Comparison of ENCODE assay signal across 8 cellular contexts in genomic region chr13:50080856-50081105, GRCh38.
DNase-seq lines count a peak whose midpoint lies in the region; ATAC-seq and TF ChIP-seq lines count a peak whose summit lies in the region.

No MANE protein-coding gene starts in this region.

- no peak overlapping the region for H3K9ac ChIP-seq in parathyroid adenoma

- 0% methylated on average over 10 of the region's 10 CpGs for WGBS in esophagus, 2 donors

- peak overlapping the region; percentile 89 for H3K4me2 ChIP-seq in parathyroid adenoma (ENCODE audit: low read length)

- TF ChIP-seq CTCF in RWPE2 (IDR thresholded peaks at IDR 0.05; ENCODE audit: poor library complexity, severe bottlenecking) (no peak), parathyroid adenoma (IDR thresholded peaks at IDR 0.05) (no peak)

- H3K79me2 ChIP-seq in parathyroid adenoma = no peaks in the 10 kb centered on the region

- peak overlapping the region; percentile 67 for H2AFZ ChIP-seq in parathyroid adenoma

- H3K36me3 ChIP-seq in RWPE2 (ENCODE audit: low read depth) (peaks cover 31% of the 10 kb centered on the region), esophagus (ENCODE audit: control insufficient read depth in 2 of 2, insufficient read depth in 2 of 2, low read length in 1 of 2) (no peaks in the 10 kb centered on the region), parathyroid adenoma (ENCODE audit: control insufficient read depth, insufficient read depth, low read length) (no peaks in the 10 kb centered on the region)

- H3K9me3 ChIP-seq in RWPE2 (ENCODE audit: severe bottlenecking) (no peaks in the 10 kb centered on the region), esophagus (ENCODE audit: control insufficient read depth in 2 of 2, insufficient read depth in 1 of 2, low read depth in 1 of 2, low read length in 1 of 2) (no peaks in the 10 kb centered on the region), parathyroid adenoma (ENCODE audit: control insufficient read depth, low read length) (no peaks in the 10 kb centered on the region)

- H3K27ac ChIP-seq in RWPE2 (ENCODE audit: poor library complexity, severe bottlenecking) (peak overlapping the region; percentile 90), esophagus (ENCODE audit: low read depth in 2 of 2, low read length in 1 of 2) (peak overlapping the region; percentile 95 to 97), parathyroid adenoma (peak overlapping the region; percentile 22)

- H3K4me1 ChIP-seq in RWPE2 (ENCODE audit: insufficient read depth, poor library complexity, severe bottlenecking) = peaks cover 36% of the 10 kb centered on the region
- no peaks in the 10 kb centered on the region for H3K4me1 ChIP-seq in esophagus (ENCODE audit: control insufficient read depth in 2 of 2, insufficient read depth in 2 of 2, low read length in 1 of 2)
- H3K4me1 ChIP-seq in parathyroid adenoma = no peaks in the 10 kb centered on the region

- no peak for ATAC-seq in RWPE2 (ENCODE audit: low read depth)
- no peak for ATAC-seq in HG02973 (IDR thresholded peaks at IDR 0.05; ENCODE audit: unreplicated experiment)
- ATAC-seq in GM21423 (IDR thresholded peaks at IDR 0.05; ENCODE audit: unreplicated experiment) = no peak

- DNase-seq in NCI-H1092 treated with DMSO at 0.1 percent for 48 hours (lab: John Stamatoyannopoulos, UW) (peak; percentile 37), NCI-H1092 (lab: John Stamatoyannopoulos, UW) (no peak), RWPE2 (ENCODE audit: low spot score) (no peak), mucosa of gallbladder (ENCODE audit: low spot score) (no peak)

- H3K4me3 ChIP-seq in RWPE2 (ENCODE audit: severe bottlenecking) (peak overlapping the region; percentile 79), esophagus (ENCODE audit: low read depth in 1 of 2, low read length in 2 of 2) (peak overlapping the region; percentile 78 to 96), parathyroid adenoma (ENCODE audit: low read depth, low read length) (peak overlapping the region; percentile 75)

- H3K27me3 ChIP-seq in RWPE2 (ENCODE audit: insufficient read depth, poor library complexity, severe bottlenecking) = no peaks in the 10 kb centered on the region
- no peaks in the 10 kb centered on the region for H3K27me3 ChIP-seq in esophagus (ENCODE audit: control insufficient read depth in 1 of 2, insufficient read depth in 2 of 2, low read length in 2 of 2)
- H3K27me3 ChIP-seq in parathyroid adenoma (ENCODE audit: control insufficient read depth, insufficient read depth, low read length) = no peaks in the 10 kb centered on the region

Comparison
In these comparisons a context has a peak if more than half of its experiments do, and no peak if none do; other contexts are left out.
1. H3K27ac ChIP-seq: peak in every context shown above with its lines; median percentile 96 in esophagus; 90 in RWPE2; 22 in parathyroid adenoma.